ENCODE assay signal across 8 cellular contexts in genomic region chr7:35038340-35038738, GRCh38. TPM values are rescaled to one million over a fixed set of nuclear protein-coding genes. Genes with fewer than 3 reads are reported as not detected.
DNase-seq lines count a peak whose midpoint lies in the region; ATAC-seq and TF ChIP-seq lines count a peak whose summit lies in the region.

No MANE protein-coding gene starts in this region.

- H3K9me3 ChIP-seq in heart left ventricle (no peaks in the 10 kb centered on the region), body of pancreas (no peaks in the 10 kb centered on the region), lower lobe of right lung (no peaks in the 10 kb centered on the region), upper lobe of left lung (no peaks in the 10 kb centered on the region)

- H3K27me3 ChIP-seq in heart left ventricle, result no peaks in the 10 kb centered on the region
- no peaks in the 10 kb centered on the region for H3K27me3 ChIP-seq in body of pancreas
- H3K27me3 ChIP-seq in lower lobe of right lung (ENCODE audit: low read depth), result no peaks in the 10 kb centered on the region
- H3K27me3 ChIP-seq in upper lobe of left lung, result no peaks in the 10 kb centered on the region

- ATAC-seq in heart left ventricle (no peak), Right ventricle myocardium inferior (no peak), body of pancreas (no peak), lower lobe of right lung (no peak), upper lobe of left lung (ENCODE audit: low FRiP score in 2 of 2) (no peak)

- no peak for TF ChIP-seq EP300 in upper lobe of left lung (IDR thresholded peaks at IDR 0.05)

- TF ChIP-seq CTCF in heart left ventricle (IDR thresholded peaks at IDR 0.05), result no peak
- TF ChIP-seq CTCF in body of pancreas (IDR thresholded peaks at IDR 0.05), result no peak
- TF ChIP-seq CTCF in lower lobe of right lung (IDR thresholded peaks at IDR 0.05), result no peak
- TF ChIP-seq CTCF in upper lobe of left lung (IDR thresholded peaks at IDR 0.05), result no peak

- H3K27ac ChIP-seq in heart left ventricle (peak overlapping the region in 11 of 12 donors; percentile 82 to 95 (median 90)), body of pancreas (peak overlapping the region in 3 of 4 donors; percentile 83 to 91 (median 85)), lower lobe of right lung (peak overlapping the region; percentile 81), upper lobe of left lung (peak overlapping the region; percentile 83 to 91 (median 86))

- H3K4me3 ChIP-seq in heart left ventricle, result peak overlapping the region; percentile 48 to 91 (median 74)
- no peak overlapping the region for H3K4me3 ChIP-seq in body of pancreas
- H3K4me3 ChIP-seq in lower lobe of right lung, result peak overlapping the region; percentile 76
- peak overlapping the region; percentile 62 to 94 (median 84) for H3K4me3 ChIP-seq in upper lobe of left lung

- H3K4me1 ChIP-seq in heart left ventricle, result peaks cover 0 to 32% (median 24%) of the 10 kb centered on the region in 12 donors
- peaks cover 22% of the 10 kb centered on the region for H3K4me1 ChIP-seq in body of pancreas
- peaks cover 25% of the 10 kb centered on the region for H3K4me1 ChIP-seq in lower lobe of right lung
- peaks cover 21 to 25% (median 24%) of the 10 kb centered on the region in 4 donors for H3K4me1 ChIP-seq in upper lobe of left lung

- H3K36me3 ChIP-seq in heart left ventricle (no peaks in the 10 kb centered on the region), body of pancreas (replicated peaks in 1 of 2; ENCODE audit: insufficient read depth in 1 of 2, low read depth in 2 of 2) (no peaks in the 10 kb centered on the region), lower lobe of right lung (no peaks in the 10 kb centered on the region), upper lobe of left lung (no peaks in the 10 kb centered on the region)

- WGBS in heart left ventricle, 4 donors, result 23 to 27% (median 25%) methylated on average over 8 of the region's 8 CpGs
- 8 to 13% methylated on average over 8 of the region's 8 CpGs for WGBS in body of pancreas, 2 donors
- 36 to 39% methylated on average over 8 of the region's 8 CpGs for WGBS in upper lobe of left lung, 2 donors

- intact Hi-C loops in heart left ventricle (cut with DNase I), result loop anchor here in 7 of 10 donors (5.0 to 10.0 kb wide), 6 partner anchors 74 to 364 kb away; no protein-coding TSS in a partner anchor
- intact Hi-C loops in Right ventricle myocardium inferior (cut with DNase I), result loop anchor here (5.0 to 10.0 kb wide), 4 partner anchors 216 to 424 kb away; no protein-coding TSS in a partner anchor
- intact Hi-C loops in body of pancreas (cut with DNase I), result no loop called here
- intact Hi-C loops in lower lobe of right lung (cut with DNase I), result no loop called here

- DNase-seq in heart left ventricle, result no peak
- no peak for DNase-seq in Right ventricle myocardium inferior (ENCODE audit: missing footprints)
- DNase-seq in body of pancreas, result no peak
- DNase-seq in lower lobe of right lung, result no peak
- DNase-seq in upper lobe of left lung, result no peak
- DNase-seq in DMS153 (lab: John Stamatoyannopoulos, UW), result no peak
- DNase-seq in iPS-NIHi7 (ENCODE audit: extremely low spot score), result no peak
- no peak for DNase-seq in UCSD-AML1 (lab: John Stamatoyannopoulos, UW; ENCODE audit: unreplicated experiment)

- TF ChIP-seq POLR2A in heart left ventricle (IDR thresholded peaks at IDR 0.05) (no peak), body of pancreas (IDR thresholded peaks at IDR 0.05) (no peak), upper lobe of left lung (IDR thresholded peaks at IDR 0.05) (no peak)

RNA-seq across cellular contexts. Expression of gene DPY19L1, which starts 1.1 kb away (rescaled TPM):
- total RNA-seq in heart left ventricle (10 to 100 TPM; 19.8 to 34.4 (median 22.9) TPM), Right ventricle myocardium inferior (24.5 TPM), body of pancreas (1 to 10 TPM; 6.6 to 8.8 TPM), lower lobe of right lung (38.4 TPM), upper lobe of left lung (10 to 100 TPM in 4 of 6 donors, 1 to 10 TPM in 2; 4.2 to 39.1 (median 28.3) TPM)
- 10 to 100 TPM in 1 of 2 donors, 1 to 10 TPM in 1; 7.7 to 21.2 TPM for polyA plus RNA-seq in heart left ventricle

Comparison
In these comparisons a context has a peak if more than half of its experiments do, and no peak if none do; other contexts are left out.
1. H3K4me3 ChIP-seq: peak in heart left ventricle (12 of 12), lower lobe of right lung (single experiment) and upper lobe of left lung (4 of 4); none in body of pancreas (0 of 2).
2. intact Hi-C loops: an anchor here in heart left ventricle (5.0 to 10.0 kb wide) and Right ventricle myocardium inferior (5.0 to 10.0 kb wide); none called in body of pancreas and lower lobe of right lung.
3. Peak in every context shown above with its lines, with median percentiles within 50 percentile points of each other: H3K27ac ChIP-seq.